In the genomic region with DNA sequence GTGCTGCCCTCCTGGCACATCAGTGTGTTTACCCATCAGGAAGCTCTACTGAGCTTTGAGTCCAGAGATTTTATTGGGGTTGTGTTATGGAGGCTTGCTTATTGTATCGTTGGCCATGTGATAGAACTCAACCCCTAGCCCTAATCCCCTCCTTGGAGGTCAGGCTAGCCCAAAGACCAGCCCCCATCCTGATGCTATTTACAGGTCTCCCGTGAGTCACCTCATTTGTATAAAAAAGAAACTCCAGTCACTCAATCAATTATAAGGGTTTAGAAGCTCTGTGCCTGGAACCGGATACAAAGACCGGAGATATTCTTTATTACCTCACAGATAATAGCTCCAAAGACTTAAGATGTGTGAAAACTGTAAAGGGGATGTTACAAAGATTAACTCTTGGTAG, we compare ENCODE assay signal across 19 cellular contexts.
"Had no signal": no experiment of that assay in that cellular context is flagged by ENCODE, and none has a peak within 500 bp of the region (broad histone marks: within the 10 kb centered on the region; RNA-seq: fewer than 3 reads in every experiment).

No MANE protein-coding gene starts in this region.

- H3K4me1 ChIP-seq: esophagus squamous epithelium, left ventricle myocardium inferior, spleen, testis, tibial nerve had no signal

- H3K4me3 Mint-ChIP-seq: dendritic cell treated with granulocyte-macrophage colony-stimulating factor and Interleukin-4, amounts not matched to agents 40 ng/mL and 50 ng/mL, for 4 days; effector memory CD8-positive, alpha-beta T cell; naive thymus-derived CD4-positive, alpha-beta T cell; nephron progenitor cell; stimulated activated naive B cell treated with anti-CD40 and anti-IgM and Interleukin-4, amounts not matched to agents 10 μg/mL and 1 μg/mL and 100 μg/mL, for 72 hours; stimulated activated naive CD8-positive, alpha-beta T cell treated with anti-CD3 and anti-CD28 coated beads, Interleukin-15, amount 100 ng/mL, for 72 hours had no signal

- H3K9me3 Mint-ChIP-seq: dendritic cell treated with granulocyte-macrophage colony-stimulating factor and Interleukin-4, amounts not matched to agents 40 ng/mL and 50 ng/mL, for 4 days; stimulated activated naive B cell treated with anti-CD40 and anti-IgM and Interleukin-4, amounts not matched to agents 10 μg/mL and 1 μg/mL and 100 μg/mL, for 72 hours had no signal

- H3K27ac ChIP-seq: esophagus squamous epithelium, left ventricle myocardium inferior, neutrophil, spleen, testis, tibial nerve had no signal

- H3K27ac Mint-ChIP-seq: dendritic cell treated with granulocyte-macrophage colony-stimulating factor and Interleukin-4, amounts not matched to agents 40 ng/mL and 50 ng/mL, for 4 days; effector memory CD8-positive, alpha-beta T cell; naive thymus-derived CD4-positive, alpha-beta T cell; nephron progenitor cell; stimulated activated naive B cell treated with anti-CD40 and anti-IgM and Interleukin-4, amounts not matched to agents 10 μg/mL and 1 μg/mL and 100 μg/mL, for 72 hours; stimulated activated naive CD8-positive, alpha-beta T cell treated with anti-CD3 and anti-CD28 coated beads, Interleukin-15, amount 100 ng/mL, for 72 hours had no signal

- H3K36me3 Mint-ChIP-seq: naive thymus-derived CD4-positive, alpha-beta T cell; stimulated activated naive B cell treated with anti-CD40 and anti-IgM and Interleukin-4, amounts not matched to agents 10 μg/mL and 1 μg/mL and 100 μg/mL, for 72 hours had no signal

- ATAC-seq: effector memory CD8-positive, alpha-beta T cell; naive thymus-derived CD4-positive, alpha-beta T cell; sciatic nerve; stimulated activated naive B cell treated with anti-CD40 and anti-IgM and Interleukin-4, amounts not matched to agents 10 μg/mL and 1 μg/mL and 100 μg/mL, for 72 hours; stimulated activated naive CD8-positive, alpha-beta T cell treated with anti-CD3 and anti-CD28 coated beads, Interleukin-15, amount 100 ng/mL, for 72 hours had no signal

- H3K27me3 ChIP-seq: esophagus squamous epithelium, neutrophil, spleen, testis, tibial nerve had no signal

- DNase-seq: cerebellar nuclear complex; effector memory CD8-positive, alpha-beta T cell; esophagus squamous epithelium; foreskin fibroblast; left ventricle myocardium inferior; naive thymus-derived CD4-positive, alpha-beta T cell; nephron progenitor cell; posterior cingulate gyrus; spleen; stimulated activated CD4-positive, alpha-beta T cell treated with anti-CD3 and anti-CD28 coated beads, Interleukin-2, amount 100 ng/mL, for 24 hours; stimulated activated CD4-positive, alpha-beta T cell treated with anti-CD3 and anti-CD28 coated beads, Interleukin-4, amount 100 ng/mL, for 4 hours; stimulated activated naive B cell treated with anti-CD40 and anti-IgM and Interleukin-4, amounts not matched to agents 10 μg/mL and 1 μg/mL and 100 μg/mL, for 72 hours; stimulated activated naive CD8-positive, alpha-beta T cell treated with anti-CD3 and anti-CD28 coated beads, Interleukin-15, amount 100 ng/mL, for 72 hours; testis had no signal

- H3K36me3 ChIP-seq: esophagus squamous epithelium, left ventricle myocardium inferior, neutrophil, spleen, tibial nerve had no signal

- H3K4me1 Mint-ChIP-seq: naive thymus-derived CD4-positive, alpha-beta T cell; nephron progenitor cell; stimulated activated naive B cell treated with anti-CD40 and anti-IgM and Interleukin-4, amounts not matched to agents 10 μg/mL and 1 μg/mL and 100 μg/mL, for 72 hours; stimulated activated naive CD8-positive, alpha-beta T cell treated with anti-CD3 and anti-CD28 coated beads, Interleukin-15, amount 100 ng/mL, for 72 hours had no signal

- H3K9me3 ChIP-seq: esophagus squamous epithelium, neutrophil, testis had no signal

- H3K27me3 Mint-ChIP-seq: dendritic cell treated with granulocyte-macrophage colony-stimulating factor and Interleukin-4, amounts not matched to agents 40 ng/mL and 50 ng/mL, for 4 days; effector memory CD8-positive, alpha-beta T cell; naive thymus-derived CD4-positive, alpha-beta T cell; stimulated activated naive B cell treated with anti-CD40 and anti-IgM and Interleukin-4, amounts not matched to agents 10 μg/mL and 1 μg/mL and 100 μg/mL, for 72 hours; stimulated activated naive CD8-positive, alpha-beta T cell treated with anti-CD3 and anti-CD28 coated beads, Interleukin-15, amount 100 ng/mL, for 72 hours had no signal

- H3K4me3 ChIP-seq: esophagus squamous epithelium, left ventricle myocardium inferior, lung, spleen, testis, tibial nerve had no signal
